1 cellular context compared by ENCODE assay signal in genomic region chr22:23749747-23750373, GRCh38.
TF ChIP-seq lines count a peak whose summit lies in the region.

No MANE protein-coding gene starts in this region.

TF ChIP-seq in GM23338, 12 proteins besides CTCF, POLR2A, EP300 and RAD21 (continued from another document):
- TF ChIP-seq ZNF462 (CRISPR knock-in tag; IDR thresholded peaks at IDR 0.05) = no peak
- TF ChIP-seq ZNF331 (CRISPR knock-in tag; IDR thresholded peaks at IDR 0.05; ENCODE audit: low read depth) = no peak
- TF ChIP-seq ZNF114 (CRISPR knock-in tag; IDR thresholded peaks at IDR 0.05) = no peak
- TF ChIP-seq REST (IDR thresholded peaks at IDR 0.05; ENCODE audit: unreplicated experiment) = no peak
- no peak for TF ChIP-seq CREB1 (CRISPR knock-in tag; IDR thresholded peaks at IDR 0.05; ENCODE audit: low read depth)
